10 cellular contexts compared by ENCODE assay signal in the genomic region with DNA sequence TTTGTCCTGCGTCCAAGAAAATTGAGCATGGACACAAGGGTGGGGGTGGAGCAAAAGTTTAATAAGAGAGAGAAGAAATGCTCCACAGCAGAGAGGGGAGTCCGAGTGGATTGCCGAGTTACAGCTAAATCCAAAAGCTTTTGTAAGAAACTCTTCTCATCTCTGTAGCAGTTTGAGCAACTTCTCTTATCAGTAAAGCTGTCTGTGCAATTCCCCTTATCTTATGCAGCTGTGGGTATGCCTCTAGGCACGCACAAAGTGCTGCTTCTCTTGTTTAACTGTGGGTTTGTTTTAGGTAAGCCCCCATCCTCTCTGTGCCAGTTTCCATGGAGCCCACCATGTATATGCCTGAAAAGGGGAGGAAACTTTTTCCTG. TPM values are rescaled to one million over a fixed set of nuclear protein-coding genes. Genes with fewer than 3 reads are reported as not detected.
A peak's percentile ranks its signal among the peaks of the same experiment; 100 is the strongest.
DNase-seq lines count a peak whose midpoint lies in the region; ATAC-seq lines count a peak whose summit lies in the region.
"Had no signal": no experiment of that assay in that cellular context is flagged by ENCODE, and none has a peak within 500 bp of the region (broad histone marks: within the 10 kb centered on the region; RNA-seq: fewer than 3 reads in every experiment).

No MANE protein-coding gene starts in this region.

- H3K27ac Mint-ChIP-seq in CD8-positive, alpha-beta memory T cell, result peak overlapping the region in 4 of 8 donors; percentile 8 to 72 (median 30)
- peak overlapping the region; percentile 66 for H3K27ac Mint-ChIP-seq in T-helper 2 cell treated with Interferon-gamma antibody and Interleukin-4, amounts not matched to agents 5 μg/mL and 100 μg/mL, for 36 hours

- no peak overlapping the region for H2AFZ ChIP-seq in neuronal stem cell (ENCODE audit: low read length)

- peaks cover 3 to 15% (median 12%) of the 10 kb centered on the region in 5 donors for H3K9me3 Mint-ChIP-seq in CD8-positive, alpha-beta memory T cell
- peaks cover 31% of the 10 kb centered on the region for H3K9me3 Mint-ChIP-seq in T-helper 2 cell treated with Interferon-gamma antibody and Interleukin-4, amounts not matched to agents 5 μg/mL and 100 μg/mL, for 36 hours

- H3K18ac ChIP-seq in neuronal stem cell (ENCODE audit: low read length), result no peak overlapping the region

- peak overlapping the region; percentile 43 for H3K27ac ChIP-seq in CD8-positive, alpha-beta memory T cell (ENCODE audit: low read depth, low read length)
- H3K27ac ChIP-seq in right cardiac atrium (ENCODE audit: low read length) (no peak overlapping the region), neuronal stem cell (replicated peaks; ENCODE audit: low read length) (no peak overlapping the region)

- no peak overlapping the region for H4K8ac ChIP-seq in neuronal stem cell (ENCODE audit: low read depth, low read length)

- H2BK5ac ChIP-seq in neuronal stem cell (ENCODE audit: low read length), result no peak overlapping the region

- H3K14ac ChIP-seq in neuronal stem cell (ENCODE audit: low read length), result no peak overlapping the region

- H3K9me3 ChIP-seq in CD8-positive, alpha-beta memory T cell (ENCODE audit: low read length), result peaks cover 6% of the 10 kb centered on the region
- H3K9me3 ChIP-seq in right cardiac atrium (ENCODE audit: control insufficient read depth, low read length), result no peaks in the 10 kb centered on the region
- peaks cover 9 to 36% of the 10 kb centered on the region in 2 donors for H3K9me3 ChIP-seq in neuronal stem cell (replicated peaks in 1 of 2; ENCODE audit: control insufficient read depth in 2 of 2, insufficient read depth in 1 of 2, low read depth in 1 of 2, low read length in 2 of 2)

- CTCF ChIA-PET in CD8-positive, alpha-beta memory T cell (lab: Charles Lee), result interaction anchor here (1.1 kb wide), 1 partner anchor 277 kb away, joined by 4 read pairs; no protein-coding TSS in a partner anchor

- no peak overlapping the region for H2BK12ac ChIP-seq in neuronal stem cell (ENCODE audit: low read length)

- 39% methylated on average over 4 of the region's 4 CpGs for WGBS in right cardiac atrium
- WGBS in neuronal stem cell (ENCODE audit: extremely low coverage in 2 of 2, insufficient read length in 2 of 2, insufficient replicate concordance in 1 of 2), 2 donors, result no CpG with 5 or more reads among the region's 4 CpGs

- no peak overlapping the region for H2AK5ac ChIP-seq in neuronal stem cell (ENCODE audit: low read depth, low read length)

- peaks cover 1 to 18% (median 14%) of the 10 kb centered on the region in 3 donors for H3K36me3 Mint-ChIP-seq in CD8-positive, alpha-beta memory T cell
- H3K36me3 Mint-ChIP-seq in T-helper 2 cell treated with Interferon-gamma antibody and Interleukin-4, amounts not matched to agents 5 μg/mL and 100 μg/mL, for 36 hours (ENCODE audit: low read depth), result peaks cover 8% of the 10 kb centered on the region

- no peak overlapping the region for H2BK120ac ChIP-seq in neuronal stem cell (ENCODE audit: low read depth, low read length)

- no peaks in the 10 kb centered on the region for H3K27me3 Mint-ChIP-seq in CD8-positive, alpha-beta memory T cell
- no peaks in the 10 kb centered on the region for H3K27me3 Mint-ChIP-seq in T-helper 2 cell treated with Interferon-gamma antibody and Interleukin-4, amounts not matched to agents 5 μg/mL and 100 μg/mL, for 36 hours (ENCODE audit: low read depth)

- intact Hi-C loops in right cardiac atrium (cut with DNase I), result no loop called here
- intact Hi-C loops in posterior vena cava (cut with DNase I), result no loop called here

- H3K4me3 Mint-ChIP-seq in CD8-positive, alpha-beta memory T cell, result peak overlapping the region in 5 of 7 donors; percentile 29 to 68 (median 35)
- peak overlapping the region; percentile 78 for H3K4me3 Mint-ChIP-seq in T-helper 2 cell treated with Interferon-gamma antibody and Interleukin-4, amounts not matched to agents 5 μg/mL and 100 μg/mL, for 36 hours

- no peak overlapping the region for H3K9ac ChIP-seq in neuronal stem cell (ENCODE audit: low read depth, low read length, poor library complexity)

- H3K79me1 ChIP-seq in neuronal stem cell (ENCODE audit: low read depth, low read length), result no peaks in the 10 kb centered on the region

- H3K4me3 ChIP-seq in CD8-positive, alpha-beta memory T cell (ENCODE audit: low read length), result peak overlapping the region; percentile 14
- H3K4me3 ChIP-seq in right cardiac atrium (ENCODE audit: low read length), result peak overlapping the region; percentile 27
- no peak overlapping the region for H3K4me3 ChIP-seq in neuronal stem cell (ENCODE audit: low read length in 2 of 2)

- H3K4me2 ChIP-seq in neuronal stem cell (ENCODE audit: insufficient read depth, low read length, poor library complexity, severe bottlenecking), result no peak overlapping the region

- no peak overlapping the region for H2BK15ac ChIP-seq in neuronal stem cell (ENCODE audit: low read length)

- no peak overlapping the region for H3K4ac ChIP-seq in neuronal stem cell (ENCODE audit: low read length)

- H3K4me1 ChIP-seq in CD8-positive, alpha-beta memory T cell (ENCODE audit: insufficient read depth, low read length), result no peaks in the 10 kb centered on the region
- H3K4me1 ChIP-seq in right cardiac atrium (ENCODE audit: control insufficient read depth, insufficient read depth, low read length), result no peaks in the 10 kb centered on the region
- H3K4me1 ChIP-seq in neuronal stem cell (ENCODE audit: control insufficient read depth in 2 of 2, insufficient read depth in 1 of 2, low read depth in 1 of 2, low read length in 2 of 2), result no peaks in the 10 kb centered on the region

- no peak overlapping the region for H4K91ac ChIP-seq in neuronal stem cell (ENCODE audit: low read depth, low read length, poor library complexity)

- no peaks in the 10 kb centered on the region for H3K36me3 ChIP-seq in CD8-positive, alpha-beta memory T cell (ENCODE audit: insufficient read depth, low read length)
- no peaks in the 10 kb centered on the region for H3K36me3 ChIP-seq in neuronal stem cell (replicated peaks in 1 of 2; ENCODE audit: control insufficient read depth in 2 of 2, insufficient read depth in 2 of 2, low read length in 2 of 2)

- no peak for DNase-seq in CD8-positive, alpha-beta memory T cell
- DNase-seq in T-helper 2 cell treated with Interferon-gamma antibody and Interleukin-4, amounts not matched to agents 5 μg/mL and 100 μg/mL, for 36 hours (ENCODE audit: low spot score), result no peak
- no peak for DNase-seq in right cardiac atrium
- no peak for DNase-seq in neuronal stem cell (ENCODE audit: low spot score)
- no peak for DNase-seq in posterior vena cava (ENCODE audit: low spot score)
- no peak for DNase-seq in NCI-H510A (lab: John Stamatoyannopoulos, UW)
- DNase-seq: activated CD4-positive, alpha-beta T cell treated with anti-CD3 and anti-CD28 coated beads for 48 hours; NCI-H1417 treated with DMSO at 0.1 percent for 48 hours had no signal

- peak; percentile 38 for ATAC-seq in GM21360 (IDR thresholded peaks at IDR 0.05; ENCODE audit: unreplicated experiment)
- ATAC-seq in right cardiac atrium, result peak; percentile 41 to 43
- no peak for ATAC-seq in esophagus mucosa

- H3K27me3 ChIP-seq in CD8-positive, alpha-beta memory T cell (ENCODE audit: insufficient read depth, low read length, poor library complexity, severe bottlenecking), result no peaks in the 10 kb centered on the region
- H3K27me3 ChIP-seq in right cardiac atrium (ENCODE audit: control insufficient read depth, insufficient read depth), result no peaks in the 10 kb centered on the region
- no peaks in the 10 kb centered on the region for H3K27me3 ChIP-seq in neuronal stem cell (ENCODE audit: control insufficient read depth in 3 of 3, insufficient read depth in 3 of 3, low read depth in 1 of 3, low read length in 3 of 3)

- POLR2A ChIA-PET in CD8-positive, alpha-beta memory T cell (lab: Charles Lee), result no interaction called here

- H3K23ac ChIP-seq in neuronal stem cell (ENCODE audit: low read depth, low read length, poor library complexity), result no peak overlapping the region

- H3K4me1 Mint-ChIP-seq in CD8-positive, alpha-beta memory T cell, result peaks cover 7 to 9% (median 8%) of the 10 kb centered on the region in 3 donors
- H3K4me1 Mint-ChIP-seq in T-helper 2 cell treated with Interferon-gamma antibody and Interleukin-4, amounts not matched to agents 5 μg/mL and 100 μg/mL, for 36 hours (ENCODE audit: low read depth), result peaks cover 18% of the 10 kb centered on the region

RNA-seq across cellular contexts. Expression of gene HMGB2, which starts 44.8 kb away (rescaled TPM):
- total RNA-seq in CD8-positive, alpha-beta memory T cell, result 100 to 1,000 TPM; 341 to 342 TPM
- polyA plus RNA-seq in CD8-positive, alpha-beta memory T cell, result 212 TPM
- total RNA-seq in right cardiac atrium (10 to 100 TPM; 26.3 to 53.4 (median 44.3) TPM), posterior vena cava (10 to 100 TPM; 23.7 to 51.5 TPM), esophagus mucosa (85.0 TPM)
- polyA plus RNA-seq in right cardiac atrium, result 98.3 TPM
- 923 TPM for polyA plus RNA-seq in neuronal stem cell (2013, experiment 1 of 2)
- polyA plus RNA-seq in neuronal stem cell (2013, experiment 2 of 2), result 915 TPM

Comparison
In these comparisons a context has a peak if more than half of its experiments do, and no peak if none do; other contexts are left out.
1. H3K4me3 ChIP-seq: peak in CD8-positive, alpha-beta memory T cell (single experiment) and right cardiac atrium (single experiment); none in neuronal stem cell (0 of 2).